ENCODE assay signal across 1 cellular context in the genomic region with DNA sequence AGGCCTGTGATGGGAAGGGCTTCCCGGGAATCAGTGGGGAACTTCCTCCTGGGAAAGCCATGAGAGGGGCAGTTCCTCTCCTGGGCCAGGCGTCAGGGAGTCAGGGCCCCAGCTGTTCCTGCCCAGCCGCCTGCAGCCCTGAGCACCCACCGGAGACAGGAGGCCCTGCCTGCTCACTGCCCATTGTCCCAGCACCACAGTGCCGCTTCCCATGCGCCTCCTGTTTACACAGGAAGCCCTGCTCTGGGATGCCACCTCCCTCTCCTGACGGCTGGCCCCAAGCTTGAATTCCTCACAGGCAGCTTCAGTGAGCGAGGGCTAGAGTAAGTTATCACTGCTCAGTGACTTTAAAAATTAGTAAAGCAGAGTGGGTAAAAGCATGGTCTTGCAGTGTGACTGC.
TF ChIP-seq lines count a peak whose summit lies in the region.

No MANE protein-coding gene starts in this region.

TF ChIP-seq in H1, 55 proteins besides CTCF, POLR2A, EP300 and RAD21:
- TF ChIP-seq MAFK (IDR thresholded peaks at IDR 0.05; ENCODE audit: low read depth, low read length) (no peak), TAF7 (optimal IDR thresholded peaks at IDR 0.05; ENCODE audit: borderline replicate concordance, low read depth, low read length) (no peak)
